In the genomic region with DNA sequence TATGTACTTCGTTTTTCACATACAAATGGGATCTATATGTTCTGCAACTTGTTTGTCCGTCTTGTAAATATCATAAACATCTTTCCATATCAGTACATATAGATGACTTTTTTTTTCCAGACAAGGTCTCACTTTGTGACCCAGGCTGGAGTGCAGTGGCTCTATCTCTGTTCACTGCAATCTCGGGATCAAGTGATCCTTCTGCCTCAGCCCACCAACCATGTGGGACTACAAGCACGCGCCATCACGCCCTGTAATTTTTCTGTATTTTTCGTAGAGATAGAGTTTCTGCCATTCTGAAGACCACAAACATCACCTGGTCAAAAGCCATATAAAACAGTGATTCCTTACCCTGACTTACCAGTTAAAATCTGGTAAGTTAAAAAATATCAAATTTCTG, we compare ENCODE assay signal across 11 cellular contexts. TPM values are rescaled to one million over a fixed set of nuclear protein-coding genes. Genes with fewer than 3 reads are reported as not detected.
DNase-seq lines count a peak whose midpoint lies in the region; ATAC-seq and TF ChIP-seq lines count a peak whose summit lies in the region.
"Had no signal": no experiment of that assay in that cellular context is flagged by ENCODE, and none has a peak within 500 bp of the region (broad histone marks: within the 10 kb centered on the region; RNA-seq: fewer than 3 reads in every experiment).

No MANE protein-coding gene starts in this region.

- CTCF ChIA-PET in CD4-positive, alpha-beta T cell (lab: Charles Lee), result no interaction called here

- ATAC-seq in CD4-positive, alpha-beta T cell (ENCODE audit: poor library complexity), result no peak
- ATAC-seq in T-helper 17 cell (no peak), GM21360 (IDR thresholded peaks at IDR 0.05; ENCODE audit: unreplicated experiment) (no peak)

- intact Hi-C loops in CD4-positive, alpha-beta T cell (cut with DNase I, micrococcal nuclease), result loop anchor here in 1 of 2 experiments (10.0 kb wide), 1 partner anchor 1474 kb away; a partner anchor contains a TSS

- no peaks in the 10 kb centered on the region for H3K27me3 ChIP-seq in CD4-positive, alpha-beta T cell (ENCODE audit: control insufficient read depth, insufficient read depth, low read length)
- no peaks in the 10 kb centered on the region for H3K27me3 ChIP-seq in tibial nerve

- no peak for TF ChIP-seq EP300 in tibial nerve (IDR thresholded peaks at IDR 0.05)

- no peak for DNase-seq in CD4-positive, alpha-beta T cell
- DNase-seq in HT1080 (ENCODE audit: low read depth) (peak; percentile 23), T-helper 17 cell (no peak), glutamatergic neuron (no peak), globus pallidus (ENCODE audit: low spot score) (no peak), NCI-H226 (no peak), tibial nerve (ENCODE audit: low spot score in 2 of 2) (no peak)
- DNase-seq: activated T-cell treated with anti-CD3 and anti-CD28 coated beads, Interleukin-2, amount 50 U/mL, for 48 hours; stimulated activated CD4-positive, alpha-beta T cell treated with anti-CD3 and anti-CD28 coated beads, Interleukin-12 subunit alpha, Interleukin-12 subunit beta, amount 100 ng/mL, for 4 hours had no signal

- peak overlapping the region; percentile 97 for H3K27ac Mint-ChIP-seq in CD4-positive, alpha-beta T cell
- H3K27ac Mint-ChIP-seq in T-helper 17 cell, result peak overlapping the region; percentile 100
- H3K27ac Mint-ChIP-seq in glutamatergic neuron (ENCODE audit: unreplicated experiment), result no peak overlapping the region

- no peaks in the 10 kb centered on the region for H3K9me3 ChIP-seq in CD4-positive, alpha-beta T cell (ENCODE audit: control insufficient read depth, low read length)
- H3K9me3 ChIP-seq in T-helper 17 cell (ENCODE audit: control insufficient read depth, low read length, poor library complexity, severe bottlenecking), result no peaks in the 10 kb centered on the region
- H3K9me3 ChIP-seq in tibial nerve, result no peaks in the 10 kb centered on the region
- H3K9me3 ChIP-seq: thoracic aorta had no signal

- H3K4me1 ChIP-seq in tibial nerve, result peaks cover 0 to 29% (median 16%) of the 10 kb centered on the region in 4 donors

- peak overlapping the region; percentile 26 for H3K4me3 Mint-ChIP-seq in CD4-positive, alpha-beta T cell
- H3K4me3 Mint-ChIP-seq in T-helper 17 cell, result no peak overlapping the region
- peak overlapping the region; percentile 18 for H3K4me3 Mint-ChIP-seq in glutamatergic neuron (ENCODE audit: unreplicated experiment)

- peaks cover 34% of the 10 kb centered on the region for H3K36me3 Mint-ChIP-seq in CD4-positive, alpha-beta T cell (ENCODE audit: low read depth)
- H3K36me3 Mint-ChIP-seq in T-helper 17 cell (ENCODE audit: low read depth), result peaks cover 14% of the 10 kb centered on the region
- no peaks in the 10 kb centered on the region for H3K36me3 Mint-ChIP-seq in glutamatergic neuron (ENCODE audit: unreplicated experiment)

- no peak overlapping the region for H3K27ac ChIP-seq in CD4-positive, alpha-beta T cell (ENCODE audit: low read depth, low read length)
- H3K27ac ChIP-seq in tibial nerve, result no peak overlapping the region
- H3K27ac ChIP-seq: thoracic aorta had no signal

- H3K4me1 Mint-ChIP-seq in CD4-positive, alpha-beta T cell (ENCODE audit: low read depth), result peaks cover 35% of the 10 kb centered on the region
- H3K4me1 Mint-ChIP-seq in T-helper 17 cell, result peaks cover 25% of the 10 kb centered on the region
- H3K4me1 Mint-ChIP-seq in glutamatergic neuron (ENCODE audit: low read depth, unreplicated experiment), result peaks cover 14% of the 10 kb centered on the region

- TF ChIP-seq POLR2A in tibial nerve (IDR thresholded peaks at IDR 0.05), result no peak

- H3K9me3 Mint-ChIP-seq in CD4-positive, alpha-beta T cell, result no peaks in the 10 kb centered on the region
- H3K9me3 Mint-ChIP-seq in glutamatergic neuron (ENCODE audit: unreplicated experiment), result peaks cover 5% of the 10 kb centered on the region

- no peak for TF ChIP-seq CTCF in CD4-positive, alpha-beta T cell (IDR thresholded peaks at IDR 0.05)
- no peak for TF ChIP-seq CTCF in glutamatergic neuron (IDR thresholded peaks at IDR 0.05; ENCODE audit: partially characterized antibody, unreplicated experiment)
- no peak for TF ChIP-seq CTCF in tibial nerve (IDR thresholded peaks at IDR 0.05)

- no peak overlapping the region for H3K4me3 ChIP-seq in tibial nerve

- no peaks in the 10 kb centered on the region for H3K27me3 Mint-ChIP-seq in CD4-positive, alpha-beta T cell
- peaks cover 6% of the 10 kb centered on the region for H3K27me3 Mint-ChIP-seq in T-helper 17 cell
- H3K27me3 Mint-ChIP-seq in glutamatergic neuron (ENCODE audit: unreplicated experiment), result peaks cover 6% of the 10 kb centered on the region

- WGBS in tibial nerve, 2 donors, result 85 to 87% methylated on average over 7 of the region's 7 CpGs

- H3K36me3 ChIP-seq in tibial nerve, result no peaks in the 10 kb centered on the region
- H3K36me3 ChIP-seq: thoracic aorta had no signal

- POLR2A ChIA-PET in CD4-positive, alpha-beta T cell (lab: Charles Lee), result no interaction called here

RNA-seq across cellular contexts. Expression of a gene that starts 37.7 kb away (rescaled TPM):
- 10 to 100 TPM; 53.2 to 58.3 TPM for total RNA-seq in CD4-positive, alpha-beta T cell
- 130 and 159 TPM in 2 replicates for total RNA-seq in HT1080 (2014; rRNA removed; shearing (Covaris generic))
- 150 and 170 TPM in 2 replicates for polyA plus RNA-seq in HT1080 (2015; cell fraction: cytosol; rRNA removed)
- 275 and 278 TPM in 2 replicates for polyA plus RNA-seq in HT1080 (2015; cell fraction: nucleus; rRNA removed)
- total RNA-seq in T-helper 17 cell, result 10 to 100 TPM; 70.9 to 79.1 TPM
- total RNA-seq in glutamatergic neuron (ENCODE audit: unreplicated experiment), result 93.6 TPM
- total RNA-seq in tibial nerve, result 10 to 100 TPM; 51.5 to 64.7 (median 53.2) TPM
